Comparison of ENCODE assay signal across 7 cellular contexts in genomic region chr12:7982332-7982735, GRCh38. TPM values are rescaled to one million over a fixed set of nuclear protein-coding genes. Genes with fewer than 3 reads are reported as not detected.
DNase-seq lines count a peak whose midpoint lies in the region; ATAC-seq, FAIRE-seq and TF ChIP-seq lines count a peak whose summit lies in the region.
"Not testable (repeated sequence)": the region's sequence is repeated elsewhere in the genome, so short reads cannot be mapped to it uniquely, and the experiment has no call there.

No MANE protein-coding gene starts in this region.

- H3K9me3 Mint-ChIP-seq in endothelial cell (ENCODE audit: unreplicated experiment); neural progenitor cell: not testable (repeated sequence)

- in situ Hi-C loops in HepG2 (cut with HindIII; ENCODE audit: extremely low pct_ligation_motif_present, low pct_unique_long_range_greater_than_20kb) = not testable (repeated sequence)

- not testable (repeated sequence) for H3K27me3 ChIP-seq in HepG2 (ENCODE audit: control insufficient read depth in 1 of 2, insufficient read depth in 2 of 2, low read length in 2 of 2); neural progenitor cell

- not testable (repeated sequence) for H2AFZ ChIP-seq in HepG2 (ENCODE audit: low read length); neural progenitor cell (replicated peaks)

- peak; percentile 76 for DNase-seq in ELF-1 (ENCODE audit: low read depth, low spot score)
- DNase-seq in SW480 (ENCODE audit: low spot score) = peak; percentile 99
- DNase-seq in endothelial cell (ENCODE audit: low spot score); urothelium cell line (ENCODE audit: low spot score): not testable (repeated sequence)
- DNase-seq in HepG2 (ENCODE audit: low spot score) = peak; percentile 88
- peak; percentile 31 for DNase-seq in neural progenitor cell (ENCODE audit: low spot score)

- not testable (repeated sequence) for TF ChIP-seq POLR2A in HepG2 (IDR thresholded peaks at IDR 0.05; ENCODE audit: insufficient read depth in 1 of 2, low read depth in 2 of 2, low read length in 2 of 2)

- intact Hi-C loops in HepG2 (cut with micrococcal nuclease; ENCODE audit: unreplicated experiment) = not testable (repeated sequence)

- H3K4me3 Mint-ChIP-seq in endothelial cell (ENCODE audit: unreplicated experiment); neural progenitor cell: not testable (repeated sequence)

- BruUV-seq in HepG2 (replicated peaks; lab: Mats Ljungman, UMichigan) = not testable (repeated sequence)

- TF ChIP-seq EP300 in HepG2 (IDR thresholded peaks at IDR 0.05; ENCODE audit: low read depth in 2 of 2, low read length in 2 of 2) (peak in 1 of 2 experiments; percentile 75; a peak in 2 of 4 replicates), HepG2 (CRISPR knock-in tag; IDR thresholded peaks at IDR 0.05; ENCODE audit: borderline replicate concordance) (peak; percentile 65; the same call in 1 of the 2 replicates)

- peak; percentile 91 for ATAC-seq in HepG2

- H4K20me1 ChIP-seq in HepG2 (ENCODE audit: insufficient read depth, low read length); neural progenitor cell (ENCODE audit: low read depth): not testable (repeated sequence)

- not testable (repeated sequence) for H3K79me2 ChIP-seq in HepG2 (ENCODE audit: insufficient read depth, low read length); neural progenitor cell (ENCODE audit: low read depth)

- not testable (repeated sequence) for H3F3A ChIP-seq in neural progenitor cell (ENCODE audit: low read depth)

- not testable (repeated sequence) for H3K27ac ChIP-seq in HEK293 (ENCODE audit: extremely low read depth, low read depth, low read length)
- H3K27ac ChIP-seq in HepG2 (ENCODE audit: extremely low read length, insufficient read depth, low read length) (peak overlapping the region; percentile 48), neural progenitor cell (peak overlapping the region; percentile 61)

- not testable (repeated sequence) for H3K4me2 ChIP-seq in HepG2 (ENCODE audit: low read depth, low read length)
- H3K4me2 ChIP-seq in neural progenitor cell = peak overlapping the region; percentile 37

- TF ChIP-seq CTCF in HEK293 (tag by site-specific recombination; IDR thresholded peaks at IDR 0.05); endothelial cell (IDR thresholded peaks at IDR 0.05; ENCODE audit: unreplicated experiment); HepG2 (CRISPR knock-in tag; IDR thresholded peaks at IDR 0.05); neural progenitor cell (IDR thresholded peaks at IDR 0.05): not testable (repeated sequence)

- not testable (repeated sequence) for H3K36me3 ChIP-seq in HEK293 (ENCODE audit: control insufficient read depth in 2 of 2, insufficient read depth in 1 of 2, low read length in 2 of 2); HepG2 (replicated peaks in 1 of 2; ENCODE audit: control insufficient read depth in 1 of 2, insufficient read depth in 2 of 2, low read length in 2 of 2); neural progenitor cell

- not testable (repeated sequence) for H3K9ac ChIP-seq in HepG2 (ENCODE audit: insufficient read depth, low read depth, low read length); neural progenitor cell

- H3K27me3 Mint-ChIP-seq in endothelial cell (ENCODE audit: unreplicated experiment); neural progenitor cell (ENCODE audit: insufficient read depth, low read depth): not testable (repeated sequence)

- CTCF ChIA-PET in HEK293 (lab: Yijun Ruan, JAX); HepG2 (lab: Yijun Ruan, JAX; ENCODE audit: low intra/inter-chr PET ratio, low total read pairs): not testable (repeated sequence)

- peak; percentile 98 for FAIRE-seq in HepG2 (lab: Jason Lieb, UNC)
- FAIRE-seq in urothelium cell line (lab: Jason Lieb, UNC) = peak; percentile 89

- not testable (repeated sequence) for H3K36me3 Mint-ChIP-seq in endothelial cell (ENCODE audit: low read depth, unreplicated experiment); neural progenitor cell

- not testable (repeated sequence) for H3K4me3 ChIP-seq in HEK293 (ENCODE audit: low read depth, low read length); HepG2 (replicated peaks in 1 of 3; ENCODE audit: insufficient read depth in 1 of 3, low read depth in 2 of 3, low read length in 3 of 3); neural progenitor cell

- not testable (repeated sequence) for H3K4me1 ChIP-seq in HEK293 (ENCODE audit: control insufficient read depth, insufficient read depth, low read length)
- H3K4me1 ChIP-seq in HepG2 (ENCODE audit: insufficient read depth, low read length) (peaks cover 52% of the 10 kb centered on the region), neural progenitor cell (peaks cover 21% of the 10 kb centered on the region)

- H3K4me1 Mint-ChIP-seq in endothelial cell (ENCODE audit: unreplicated experiment) = peaks cover 27% of the 10 kb centered on the region
- H3K4me1 Mint-ChIP-seq in neural progenitor cell = peaks cover 22% of the 10 kb centered on the region

- 0% methylated on average over 2 of the region's 2 CpGs for WGBS in HepG2 (ENCODE audit: low lambda C conversion rate)

- H3K27ac Mint-ChIP-seq in endothelial cell (ENCODE audit: unreplicated experiment) = peak overlapping the region; percentile 99
- not testable (repeated sequence) for H3K27ac Mint-ChIP-seq in neural progenitor cell

- not testable (repeated sequence) for TF ChIP-seq RAD21 in HepG2 (CRISPR knock-in tag; IDR thresholded peaks at IDR 0.05)

- POLR2A ChIA-PET in HEK293 (lab: Yijun Ruan, JAX) = interaction anchor here (0.5 to 1.8 kb wide), 3 partner anchors 22 to 46 kb away, joined by 3 to 7 read pairs (median 5); partner anchors contain the start of gene SLC2A3
- POLR2A ChIA-PET in HepG2 (lab: Yijun Ruan, JAX) = not testable (repeated sequence)

- H3K9me3 ChIP-seq in HEK293 (ENCODE audit: control insufficient read depth, insufficient read depth, low read depth, low read length); HepG2 (ENCODE audit: low read length); neural progenitor cell (ENCODE audit: low read depth): not testable (repeated sequence)

RNA-seq across cellular contexts. Expression of gene SLC2A3, which starts 46.3 kb away (rescaled TPM):
- 562 TPM for total RNA-seq in endothelial cell (ENCODE audit: unreplicated experiment)
- 22.6 and 39.3 TPM in 2 replicates for total RNA-seq in HepG2 (2016; rRNA removed; fragmentation: Illumina TruSeq; extraction: Trizol)
- total RNA-seq in HepG2 (2016; cell fraction: cytosol; rRNA removed; fragmentation: Illumina TruSeq; extraction: Trizol; ENCODE audit: low read depth) = 4.1 and 6.1 TPM in 2 replicates
- 23.5 and 38.0 TPM in 2 replicates for total RNA-seq in HepG2 (2016; cell fraction: insoluble cytoplasmic fraction; rRNA removed; fragmentation: Illumina TruSeq; extraction: Trizol)
- total RNA-seq in HepG2 (2016; cell fraction: membrane; rRNA removed; fragmentation: Illumina TruSeq; extraction: Trizol) = 8.7 and 10.8 TPM in 2 replicates
- total RNA-seq in HepG2 (2016; cell fraction: nucleus; rRNA removed; fragmentation: Illumina TruSeq; extraction: Trizol) = 44.8 and 53.2 TPM in 2 replicates
- polyA plus RNA-seq in HepG2 (2011; rRNA removed) = 282 and 580 TPM in 2 replicates
- 309 and 461 TPM in 2 replicates for polyA plus RNA-seq in HepG2 (2011; cell fraction: cytosol; rRNA removed)
- 109 and 185 TPM in 2 replicates for polyA plus RNA-seq in HepG2 (2011; cell fraction: nucleus; rRNA removed)
- 113 and 491 TPM in 2 replicates for polyA plus RNA-seq in HepG2 (2012)
- 1.8 and 2.1 TPM in 2 replicates for polyA plus RNA-seq in HepG2 (2016; cell fraction: cytosol; fragmentation: Illumina TruSeq; extraction: Trizol; ENCODE audit: low read depth)
- polyA plus RNA-seq in HepG2 (2016; cell fraction: insoluble cytoplasmic fraction; fragmentation: Illumina TruSeq; extraction: Trizol; ENCODE audit: low read depth) = 10.2 and 12.0 TPM in 2 replicates
- 3.1 and 4.6 TPM in 2 replicates for polyA plus RNA-seq in HepG2 (2016; cell fraction: membrane; fragmentation: Illumina TruSeq; extraction: Trizol; ENCODE audit: low read depth)
- 49.3 and 51.9 TPM in 2 replicates for polyA plus RNA-seq in HepG2 (2016; cell fraction: nucleus; fragmentation: Illumina TruSeq; extraction: Trizol; ENCODE audit: insufficient read depth, low read depth)
- 79.9 and 1,387 TPM in 2 replicates for polyA minus RNA-seq in HepG2 (2011; rRNA and poly(A)+ RNA removed; ENCODE audit: low replicate concordance)
- 227 and 431 TPM in 2 replicates for polyA minus RNA-seq in HepG2 (2011; cell fraction: cytosol; rRNA and poly(A)+ RNA removed)
- polyA minus RNA-seq in HepG2 (2011; cell fraction: nucleus; rRNA and poly(A)+ RNA removed) = 200 and 331 TPM in 2 replicates
- total RNA-seq in neural progenitor cell (ENCODE audit: low replicate concordance) = 462 and 548 TPM in 2 replicates

RNA-seq across cellular contexts. Expression of gene FOXJ2, which starts 50.2 kb away (rescaled TPM):
- 42.7 TPM for total RNA-seq in endothelial cell (ENCODE audit: unreplicated experiment)
- 2.2 and 3.0 TPM in 2 replicates for total RNA-seq in HepG2 (2016; rRNA removed; fragmentation: Illumina TruSeq; extraction: Trizol)
- total RNA-seq in HepG2 (2016; cell fraction: cytosol; rRNA removed; fragmentation: Illumina TruSeq; extraction: Trizol; ENCODE audit: low read depth) = 0.40 and 0.79 TPM in 2 replicates
- total RNA-seq in HepG2 (2016; cell fraction: insoluble cytoplasmic fraction; rRNA removed; fragmentation: Illumina TruSeq; extraction: Trizol) = 1.9 and 2.6 TPM in 2 replicates
- total RNA-seq in HepG2 (2016; cell fraction: membrane; rRNA removed; fragmentation: Illumina TruSeq; extraction: Trizol) = 1.6 and 1.8 TPM in 2 replicates
- total RNA-seq in HepG2 (2016; cell fraction: nucleus; rRNA removed; fragmentation: Illumina TruSeq; extraction: Trizol) = 3.4 and 3.8 TPM in 2 replicates
- polyA plus RNA-seq in HepG2 (2011; rRNA removed) = 2.4 and 2.9 TPM in 2 replicates
- polyA plus RNA-seq in HepG2 (2011; cell fraction: cytosol; rRNA removed) = 1.2 and 1.3 TPM in 2 replicates
- 4.7 and 5.1 TPM in 2 replicates for polyA plus RNA-seq in HepG2 (2011; cell fraction: nucleus; rRNA removed)
- 2.9 and 4.3 TPM in 2 replicates for polyA plus RNA-seq in HepG2 (2012)
- 0.14 and 0.19 TPM in 2 replicates for polyA plus RNA-seq in HepG2 (2016; cell fraction: cytosol; fragmentation: Illumina TruSeq; extraction: Trizol; ENCODE audit: low read depth)
- 2.9 and 3.1 TPM in 2 replicates for polyA plus RNA-seq in HepG2 (2016; cell fraction: insoluble cytoplasmic fraction; fragmentation: Illumina TruSeq; extraction: Trizol; ENCODE audit: low read depth)
- polyA plus RNA-seq in HepG2 (2016; cell fraction: membrane; fragmentation: Illumina TruSeq; extraction: Trizol; ENCODE audit: low read depth) = 0.69 and 0.73 TPM in 2 replicates
- 6.6 and 7.8 TPM in 2 replicates for polyA plus RNA-seq in HepG2 (2016; cell fraction: nucleus; fragmentation: Illumina TruSeq; extraction: Trizol; ENCODE audit: insufficient read depth, low read depth)
- 4.0 and 8.3 TPM in 2 replicates for polyA minus RNA-seq in HepG2 (2011; rRNA and poly(A)+ RNA removed; ENCODE audit: low replicate concordance)
- 1.7 and 1.9 TPM in 2 replicates for polyA minus RNA-seq in HepG2 (2011; cell fraction: cytosol; rRNA and poly(A)+ RNA removed)
- polyA minus RNA-seq in HepG2 (2011; cell fraction: nucleus; rRNA and poly(A)+ RNA removed) = 2.8 and 3.6 TPM in 2 replicates
- 6.8 and 7.4 TPM in 2 replicates for total RNA-seq in neural progenitor cell (ENCODE audit: low replicate concordance)
